In genomic region chr16:56946767-56947603, GRCh38 we compare ENCODE assay signal across 1 cellular context.
TF ChIP-seq lines count a peak whose summit lies in the region.

No MANE protein-coding gene starts in this region.

TF ChIP-seq in HepG2, 621 proteins besides CTCF, POLR2A, EP300 and RAD21 (continued from another document):
- TF ChIP-seq, protein P1, sequence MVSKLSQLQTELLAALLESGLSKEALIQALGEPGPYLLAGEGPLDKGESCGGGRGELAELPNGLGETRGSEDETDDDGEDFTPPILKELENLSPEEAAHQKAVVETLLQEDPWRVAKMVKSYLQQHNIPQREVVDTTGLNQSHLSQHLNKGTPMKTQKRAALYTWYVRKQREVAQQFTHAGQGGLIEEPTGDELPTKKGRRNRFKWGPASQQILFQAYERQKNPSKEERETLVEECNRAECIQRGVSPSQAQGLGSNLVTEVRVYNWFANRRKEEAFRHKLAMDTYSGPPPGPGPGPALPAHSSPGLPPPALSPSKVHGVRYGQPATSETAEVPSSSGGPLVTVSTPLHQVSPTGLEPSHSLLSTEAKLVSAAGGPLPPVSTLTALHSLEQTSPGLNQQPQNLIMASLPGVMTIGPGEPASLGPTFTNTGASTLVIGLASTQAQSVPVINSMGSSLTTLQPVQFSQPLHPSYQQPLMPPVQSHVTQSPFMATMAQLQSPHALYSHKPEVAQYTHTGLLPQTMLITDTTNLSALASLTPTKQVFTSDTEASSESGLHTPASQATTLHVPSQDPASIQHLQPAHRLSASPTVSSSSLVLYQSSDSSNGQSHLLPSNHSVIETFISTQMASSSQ (IDR thresholded peaks at IDR 0.05; ENCODE audit: low read depth): no peak
- TF ChIP-seq, protein P1 (CRISPR knock-in tag; IDR thresholded peaks at IDR 0.05; ENCODE audit: borderline replicate concordance): no peak
- 0 out of 2 replicates have a peak, but pooled peaks have one; percentile 25 for TF ChIP-seq TARDBP (CRISPR knock-in tag; IDR thresholded peaks at IDR 0.05)
- TF ChIP-seq FOXA1 (IDR thresholded peaks at IDR 0.05): no peak
- TF ChIP-seq FOXA1 (CRISPR knock-in tag; IDR thresholded peaks at IDR 0.05): 0 out of 2 replicates have a peak, but pooled peaks have one; percentile 9
- 0 out of 2 replicates have a peak, but pooled peaks have one; percentile 26 for TF ChIP-seq ZNF747 (CRISPR knock-in tag; IDR thresholded peaks at IDR 0.05; ENCODE audit: borderline replicate concordance)
- 0 out of 2 replicates have a peak, but pooled peaks have one; percentile 28 for TF ChIP-seq IRF9 (CRISPR knock-in tag; IDR thresholded peaks at IDR 0.05; ENCODE audit: borderline replicate concordance)
- no peak for TF ChIP-seq MYC (CRISPR knock-in tag; IDR thresholded peaks at IDR 0.05; ENCODE audit: borderline replicate concordance)
- TF ChIP-seq TBP (CRISPR knock-in tag; IDR thresholded peaks at IDR 0.05): no peak
- no peak for TF ChIP-seq ISL2 (CRISPR knock-in tag; IDR thresholded peaks at IDR 0.05)
- TF ChIP-seq TCF7L2 (IDR thresholded peaks at IDR 0.05; ENCODE audit: low read depth, low read length): no peak
- TF ChIP-seq HNRNPUL1 (IDR thresholded peaks at IDR 0.05; ENCODE audit: low read depth, low read length): no peak
- TF ChIP-seq, protein P2, sequence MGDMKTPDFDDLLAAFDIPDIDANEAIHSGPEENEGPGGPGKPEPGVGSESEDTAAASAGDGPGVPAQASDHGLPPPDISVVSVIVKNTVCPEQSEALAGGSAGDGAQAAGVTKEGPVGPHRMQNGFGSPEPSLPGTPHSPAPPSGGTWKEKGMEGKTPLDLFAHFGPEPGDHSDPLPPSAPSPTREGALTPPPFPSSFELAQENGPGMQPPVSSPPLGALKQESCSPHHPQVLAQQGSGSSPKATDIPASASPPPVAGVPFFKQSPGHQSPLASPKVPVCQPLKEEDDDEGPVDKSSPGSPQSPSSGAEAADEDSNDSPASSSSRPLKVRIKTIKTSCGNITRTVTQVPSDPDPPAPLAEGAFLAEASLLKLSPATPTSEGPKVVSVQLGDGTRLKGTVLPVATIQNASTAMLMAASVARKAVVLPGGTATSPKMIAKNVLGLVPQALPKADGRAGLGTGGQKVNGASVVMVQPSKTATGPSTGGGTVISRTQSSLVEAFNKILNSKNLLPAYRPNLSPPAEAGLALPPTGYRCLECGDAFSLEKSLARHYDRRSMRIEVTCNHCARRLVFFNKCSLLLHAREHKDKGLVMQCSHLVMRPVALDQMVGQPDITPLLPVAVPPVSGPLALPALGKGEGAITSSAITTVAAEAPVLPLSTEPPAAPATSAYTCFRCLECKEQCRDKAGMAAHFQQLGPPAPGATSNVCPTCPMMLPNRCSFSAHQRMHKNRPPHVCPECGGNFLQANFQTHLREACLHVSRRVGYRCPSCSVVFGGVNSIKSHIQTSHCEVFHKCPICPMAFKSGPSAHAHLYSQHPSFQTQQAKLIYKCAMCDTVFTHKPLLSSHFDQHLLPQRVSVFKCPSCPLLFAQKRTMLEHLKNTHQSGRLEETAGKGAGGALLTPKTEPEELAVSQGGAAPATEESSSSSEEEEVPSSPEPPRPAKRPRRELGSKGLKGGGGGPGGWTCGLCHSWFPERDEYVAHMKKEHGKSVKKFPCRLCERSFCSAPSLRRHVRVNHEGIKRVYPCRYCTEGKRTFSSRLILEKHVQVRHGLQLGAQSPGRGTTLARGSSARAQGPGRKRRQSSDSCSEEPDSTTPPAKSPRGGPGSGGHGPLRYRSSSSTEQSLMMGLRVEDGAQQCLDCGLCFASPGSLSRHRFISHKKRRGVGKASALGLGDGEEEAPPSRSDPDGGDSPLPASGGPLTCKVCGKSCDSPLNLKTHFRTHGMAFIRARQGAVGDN (CRISPR knock-in tag; IDR thresholded peaks at IDR 0.05): no peak
- 0 out of 2 replicates have a peak, but pooled peaks have one; percentile 36 for TF ChIP-seq JUND (CRISPR knock-in tag; IDR thresholded peaks at IDR 0.05)
